ENCODE assay signal across 8 cellular contexts in genomic region chr16:4693956-4694663, GRCh38. TPM values are rescaled to one million over a fixed set of nuclear protein-coding genes. Genes with fewer than 3 reads are reported as not detected.
DNase-seq lines count a peak whose midpoint lies in the region; ATAC-seq and TF ChIP-seq lines count a peak whose summit lies in the region.

No MANE protein-coding gene starts in this region.

- H3K36me3 Mint-ChIP-seq in activated CD8-positive, alpha-beta memory T cell treated with anti-CD3 and anti-CD28 coated beads, Interleukin-2, amount 10 ng/mL, durations not matched to agents 7 days and 5 days = peaks cover 6% of the 10 kb centered on the region

- H3K27me3 Mint-ChIP-seq in activated CD8-positive, alpha-beta memory T cell treated with anti-CD3 and anti-CD28 coated beads, Interleukin-2, amount 10 ng/mL, durations not matched to agents 7 days and 5 days = no peaks in the 10 kb centered on the region

- no peak for TF ChIP-seq RAD21 in Ishikawa (IDR thresholded peaks at IDR 0.05; ENCODE audit: low read depth)

- peak overlapping the region; percentile 80 for H3K9ac ChIP-seq in mucosa of stomach (ENCODE audit: low read length)

- H3K36me3 ChIP-seq in mucosa of stomach (ENCODE audit: control insufficient read depth, insufficient read depth, low read length) (peaks cover 8% of the 10 kb centered on the region), tibial nerve (peaks cover 0 to 60% (median 19%) of the 10 kb centered on the region in 3 donors)

- no peak for TF ChIP-seq CTCF in tibial nerve (IDR thresholded peaks at IDR 0.05)

- H3K9me3 ChIP-seq in mucosa of stomach (ENCODE audit: control insufficient read depth, low read length) = no peaks in the 10 kb centered on the region
- H3K9me3 ChIP-seq in tibial nerve = no peaks in the 10 kb centered on the region

- H3K4me3 ChIP-seq in mucosa of stomach (ENCODE audit: low read length) (peak overlapping the region; percentile 74), tibial nerve (peak overlapping the region; percentile 86 to 98 (median 92))

- 0 to 4% methylated on average over 13 to 29 of the region's 55 CpGs for WGBS in tibial nerve, 2 donors

- H3K4me1 ChIP-seq in mucosa of stomach (ENCODE audit: control insufficient read depth, insufficient read depth, low read length) (peaks cover 19% of the 10 kb centered on the region), tibial nerve (peaks cover 0 to 47% (median 13%) of the 10 kb centered on the region in 4 donors)

- no peaks in the 10 kb centered on the region for H3K9me3 Mint-ChIP-seq in activated CD8-positive, alpha-beta memory T cell treated with anti-CD3 and anti-CD28 coated beads, Interleukin-2, amount 10 ng/mL, durations not matched to agents 7 days and 5 days (ENCODE audit: low read depth)

- DNase-seq in NCI-H82 (lab: John Stamatoyannopoulos, UW) (peak; percentile 65), NCI-H82 treated with DMSO at 0.1 percent for 48 hours (lab: John Stamatoyannopoulos, UW; ENCODE audit: unreplicated experiment) (no peak), epithelial cell of prostate (ENCODE audit: low read depth, low spot score) (no peak), tibial nerve (ENCODE audit: low spot score in 2 of 2) (no peak), HK-2 (ENCODE audit: unreplicated experiment) (no peak)
- DNase-seq in activated CD8-positive, alpha-beta memory T cell treated with anti-CD3 and anti-CD28 coated beads, Interleukin-2, amount 10 ng/mL, durations not matched to agents 7 days and 5 days = peak; percentile 62

- ATAC-seq in activated CD8-positive, alpha-beta memory T cell treated with anti-CD3 and anti-CD28 coated beads, Interleukin-2, amount 10 ng/mL, durations not matched to agents 7 days and 5 days = peak; percentile 28

- H3K27ac ChIP-seq in epithelial cell of prostate (peak overlapping the region; percentile 48), tibial nerve (peak overlapping the region; percentile 60 to 93 (median 87))

- peak overlapping the region; percentile 79 for H3K4me3 Mint-ChIP-seq in activated CD8-positive, alpha-beta memory T cell treated with anti-CD3 and anti-CD28 coated beads, Interleukin-2, amount 10 ng/mL, durations not matched to agents 7 days and 5 days

- CTCF ChIA-PET in activated CD8-positive, alpha-beta memory T cell treated with anti-CD3 and anti-CD28 coated beads, Interleukin-2, amount 10 ng/mL, durations not matched to agents 7 days and 5 days (lab: Charles Lee) = interaction anchor here (1.3 to 3.7 kb wide), 3 partner anchors 18 to 70 kb away, joined by 3 to 12 read pairs (median 5); partner anchors contain the start of gene MGRN1

- TF ChIP-seq EP300 in Ishikawa (IDR thresholded peaks at IDR 0.05; ENCODE audit: borderline replicate concordance) (0 out of 2 replicates have a peak, but pooled peaks have one; percentile 5), tibial nerve (IDR thresholded peaks at IDR 0.05) (no peak)

- no peaks in the 10 kb centered on the region for H3K27me3 ChIP-seq in mucosa of stomach (ENCODE audit: control insufficient read depth, insufficient read depth, low read length)
- H3K27me3 ChIP-seq in tibial nerve = no peaks in the 10 kb centered on the region

- TF ChIP-seq POLR2A in tibial nerve (IDR thresholded peaks at IDR 0.05) = no peak

- H3K4me1 Mint-ChIP-seq in activated CD8-positive, alpha-beta memory T cell treated with anti-CD3 and anti-CD28 coated beads, Interleukin-2, amount 10 ng/mL, durations not matched to agents 7 days and 5 days = peaks cover 18% of the 10 kb centered on the region

- H3K27ac Mint-ChIP-seq in activated CD8-positive, alpha-beta memory T cell treated with anti-CD3 and anti-CD28 coated beads, Interleukin-2, amount 10 ng/mL, durations not matched to agents 7 days and 5 days = peak overlapping the region; percentile 64

TF ChIP-seq in Ishikawa, 13 proteins besides CTCF, POLR2A, EP300 and RAD21:
- TF ChIP-seq CREB1 (IDR thresholded peaks at IDR 0.05; ENCODE audit: low read depth) (no peak), EGR1 (IDR thresholded peaks at IDR 0.05) (no peak), TAF1 (IDR thresholded peaks at IDR 0.05; ENCODE audit: low read depth) (no peak), MAX (IDR thresholded peaks at IDR 0.05) (peak; percentile 85), TEAD4 (IDR thresholded peaks at IDR 0.05) (no peak), ZBTB7A (IDR thresholded peaks at IDR 0.05; ENCODE audit: low read depth) (peak; percentile 79; the same call in 1 of the 2 replicates), TCF12 (IDR thresholded peaks at IDR 0.05; ENCODE audit: low read depth) (no peak)

RNA-seq across cellular contexts. Expression of gene NUDT16L1, which starts 0.7 kb away (rescaled TPM):
- total RNA-seq in activated CD8-positive, alpha-beta memory T cell treated with anti-CD3 and anti-CD28 coated beads, Interleukin-2, amount 10 ng/mL, durations not matched to agents 7 days and 5 days = 10 to 100 TPM; 31.6 to 35.6 TPM
- total RNA-seq in tibial nerve = 10 to 100 TPM; 30.3 to 63.7 (median 48.5) TPM

RNA-seq across cellular contexts. Expression of gene ANKS3, which starts 40.0 kb away (rescaled TPM):
- total RNA-seq in activated CD8-positive, alpha-beta memory T cell treated with anti-CD3 and anti-CD28 coated beads, Interleukin-2, amount 10 ng/mL, durations not matched to agents 7 days and 5 days = 10 to 100 TPM; 16.2 to 17.1 TPM
- total RNA-seq in tibial nerve = 10 to 100 TPM; 29.3 to 58.8 (median 51.8) TPM

RNA-seq across cellular contexts. Expression of gene DNAAF8, which starts 40.2 kb away (rescaled TPM):
- under 1 TPM in 1 of 2 experiments, not detected in 1; 0.30 TPM for total RNA-seq in activated CD8-positive, alpha-beta memory T cell treated with anti-CD3 and anti-CD28 coated beads, Interleukin-2, amount 10 ng/mL, durations not matched to agents 7 days and 5 days
- 10 to 100 TPM in 1 of 4 donors, 1 to 10 TPM in 1, under 1 TPM in 2; 0.21 to 15.3 (median 0.74) TPM for total RNA-seq in tibial nerve

Comparison
In these comparisons a context has a peak if more than half of its experiments do, and no peak if none do; other contexts are left out.
1. DNase-seq: peak in NCI-H82 (single experiment) and activated CD8-positive, alpha-beta memory T cell treated with anti-CD3 and anti-CD28 coated beads, Interleukin-2, amount 10 ng/mL, durations not matched to agents 7 days and 5 days (single experiment); none in NCI-H82 treated with DMSO at 0.1 percent for 48 hours (single experiment), epithelial cell of prostate (single experiment), tibial nerve (0 of 2) and HK-2 (single experiment).